In genomic region chr1:45141247-45142003, GRCh38 we compare ENCODE assay signal across 18 cellular contexts.
DNase-seq lines count a peak whose midpoint lies in the region; ATAC-seq and TF ChIP-seq lines count a peak whose summit lies in the region.
"Had no signal": no experiment of that assay in that cellular context is flagged by ENCODE, and none has a peak within 500 bp of the region (broad histone marks: within the 10 kb centered on the region; RNA-seq: fewer than 3 reads in every experiment).

No MANE protein-coding gene starts in this region.

- TF ChIP-seq POLR2A in transverse colon (IDR thresholded peaks at IDR 0.05): no peak
- TF ChIP-seq POLR2A in GM18505 (IDR thresholded peaks at IDR 0.05; ENCODE audit: borderline replicate concordance, extremely low read depth, insufficient read depth, insufficient read length): no peak

- H3K36me3 ChIP-seq in HEK293 (ENCODE audit: control insufficient read depth in 2 of 2, insufficient read depth in 1 of 2, low read length in 2 of 2) (no peaks in the 10 kb centered on the region), colonic mucosa (no peaks in the 10 kb centered on the region), osteoblast (ENCODE audit: insufficient read depth, low read length) (no peaks in the 10 kb centered on the region), transverse colon (no peaks in the 10 kb centered on the region)

- ATAC-seq in GM18505 (IDR thresholded peaks at IDR 0.05; ENCODE audit: unreplicated experiment): no peak
- ATAC-seq: A549, K562 had no signal

- H2AFZ ChIP-seq in osteoblast (ENCODE audit: low read length): no peak overlapping the region

- in situ Hi-C loops in transverse colon (cut with MboI; ENCODE audit: low pct_ligation_motif_present in 1 of 4, low pct_unique_long_range_greater_than_20kb in 1 of 4, low sequenced_read_pairs in 3 of 4): no loop called here

- H3K9me3 ChIP-seq in HEK293 (ENCODE audit: control insufficient read depth, insufficient read depth, low read depth, low read length) (no peaks in the 10 kb centered on the region), colonic mucosa (no peaks in the 10 kb centered on the region), osteoblast (ENCODE audit: low read depth, low read length) (no peaks in the 10 kb centered on the region), transverse colon (no peaks in the 10 kb centered on the region)
- H3K9me3 ChIP-seq: A549, Caco-2 had no signal

- no peak overlapping the region for H3K9ac ChIP-seq in colonic mucosa (ENCODE audit: low read depth in 2 of 2, low read length in 2 of 2)

- TF ChIP-seq EP300 in transverse colon (IDR thresholded peaks at IDR 0.05; ENCODE audit: low read depth): no peak

- intact Hi-C loops in colonic mucosa (cut with DNase I): no loop called here
- intact Hi-C loops in transverse colon (cut with DNase I; ENCODE audit: low total_unique reads): no loop called here

- H3K79me2 ChIP-seq in osteoblast (ENCODE audit: insufficient read depth, low read length): no peaks in the 10 kb centered on the region

- no peak overlapping the region for H3K4me3 ChIP-seq in HEK293 (ENCODE audit: low read depth, low read length)
- H3K4me3 ChIP-seq in colonic mucosa: no peak overlapping the region
- no peak overlapping the region for H3K4me3 ChIP-seq in osteoblast (ENCODE audit: insufficient read depth, low read length)
- H3K4me3 ChIP-seq in transverse colon: no peak overlapping the region
- H3K4me3 ChIP-seq: A549, K562 had no signal

- WGBS in transverse colon (ENCODE audit: low coverage in 1 of 2), 2 donors: 42 to 52% methylated on average over 4 of the region's 4 CpGs

- H4K20me1 ChIP-seq in osteoblast (ENCODE audit: insufficient read depth, low read length): no peaks in the 10 kb centered on the region

- no peak overlapping the region for H3K4me2 ChIP-seq in osteoblast (ENCODE audit: insufficient read depth, low read length)
- H3K4me2 ChIP-seq: A549 had no signal

- POLR2A ChIA-PET in HEK293 (lab: Yijun Ruan, JAX): no interaction called here

- CTCF ChIA-PET in HEK293 (lab: Yijun Ruan, JAX): interaction anchor here (0.6 kb wide), 1 partner anchor 98 kb away, joined by 3 read pairs; no protein-coding TSS in a partner anchor

- TF ChIP-seq CTCF in HEK293 (tag by site-specific recombination; IDR thresholded peaks at IDR 0.05): no peak
- TF ChIP-seq CTCF in colonic mucosa (IDR thresholded peaks at IDR 0.05): no peak
- no peak for TF ChIP-seq CTCF in osteoblast (IDR thresholded peaks at IDR 0.05; ENCODE audit: extremely low read depth, low read depth, low read length)
- TF ChIP-seq CTCF in transverse colon (IDR thresholded peaks at IDR 0.05): no peak

- DNase-seq in colonic mucosa (peak; percentile 81), osteoblast (ENCODE audit: insufficient read length, low spot score, missing footprints) (peak; percentile 10), transverse colon (peak; percentile 81), putamen (ENCODE audit: low spot score) (no peak), DMS53 treated with DMSO at 0.1 percent for 48 hours (lab: John Stamatoyannopoulos, UW; ENCODE audit: unreplicated experiment) (no peak)
- DNase-seq: AML-193; Caco-2; CD4-positive, alpha-beta T cell; DMS79; GDM1; H9; IMR-90 had no signal

- peaks cover 3% of the 10 kb centered on the region; the same call in 1 of the 2 replicates for H3K4me1 ChIP-seq in HEK293 (ENCODE audit: control insufficient read depth, insufficient read depth, low read length)
- no peaks in the 10 kb centered on the region for H3K4me1 ChIP-seq in colonic mucosa
- no peaks in the 10 kb centered on the region for H3K4me1 ChIP-seq in osteoblast (ENCODE audit: insufficient read depth, low read length)
- peaks cover 5 to 27% (median 17%) of the 10 kb centered on the region in 4 donors for H3K4me1 ChIP-seq in transverse colon
- H3K4me1 ChIP-seq: A549, Caco-2 had no signal

- H3K27me3 ChIP-seq in colonic mucosa (no peaks in the 10 kb centered on the region), osteoblast (ENCODE audit: insufficient read depth, low read length) (no peaks in the 10 kb centered on the region), transverse colon (no peaks in the 10 kb centered on the region)

- H3K27ac ChIP-seq in HEK293 (ENCODE audit: extremely low read depth, low read depth, low read length) (no peak overlapping the region), colonic mucosa (peak overlapping the region; percentile 18), osteoblast (ENCODE audit: low read depth, low read length) (no peak overlapping the region), transverse colon (peak overlapping the region; percentile 37 to 69 (median 56))
- H3K27ac ChIP-seq: 22Rv1, A549, C4-2B had no signal

TF ChIP-seq in HEK293, 187 proteins besides CTCF, POLR2A, EP300 and RAD21:
- TF ChIP-seq ZIC2 (tag by site-specific recombination; IDR thresholded peaks at IDR 0.05) (no peak), ZBTB17 (tag by site-specific recombination; IDR thresholded peaks at IDR 0.05) (peak; percentile 49; the same call in 1 of the 2 replicates), ZNF138 (tag by site-specific recombination; IDR thresholded peaks at IDR 0.05; ENCODE audit: borderline replicate concordance) (no peak), ZSCAN4 (tag by site-specific recombination; IDR thresholded peaks at IDR 0.05) (no peak), ZNF148 (tag by site-specific recombination; IDR thresholded peaks at IDR 0.05; ENCODE audit: borderline replicate concordance) (no peak)

Comparison
In these comparisons a context has a peak if more than half of its experiments do, and no peak if none do; other contexts are left out.
1. H3K27ac ChIP-seq: peak in colonic mucosa (single experiment) and transverse colon (4 of 4); none in HEK293 (single experiment) and osteoblast (single experiment).
2. DNase-seq: peak in colonic mucosa (single experiment), osteoblast (single experiment) and transverse colon (single experiment); none in putamen (single experiment) and DMS53 treated with DMSO at 0.1 percent for 48 hours (single experiment).